Comparison of ENCODE assay signal across 24 cellular contexts in genomic region chr3:125102470-125102869, GRCh38.
"Had no signal": no experiment of that assay in that cellular context is flagged by ENCODE, and none has a peak within 500 bp of the region (broad histone marks: within the 10 kb centered on the region; RNA-seq: fewer than 3 reads in every experiment).

No MANE protein-coding gene starts in this region.

- H3K4me1 Mint-ChIP-seq: naive thymus-derived CD8-positive, alpha-beta T cell; stimulated activated naive CD8-positive, alpha-beta T cell treated with anti-CD3 and anti-CD28 coated beads, Interleukin-15, amount 100 ng/mL, for 72 hours had no signal

- ATAC-seq: gastrocnemius medialis; left ventricle myocardium superior; lower lobe of right lung; naive thymus-derived CD8-positive, alpha-beta T cell; psoas muscle; right cardiac atrium; stimulated activated naive CD8-positive, alpha-beta T cell treated with anti-CD3 and anti-CD28 coated beads, Interleukin-15, amount 100 ng/mL, for 72 hours had no signal

- H3K4me3 ChIP-seq: dorsolateral prefrontal cortex, gastrocnemius medialis, lower lobe of right lung, ovary, psoas muscle, suprapubic skin, vagina had no signal

- H3K4me1 ChIP-seq: gastrocnemius medialis, lower lobe of right lung, psoas muscle had no signal

- H3K36me3 ChIP-seq: gastrocnemius medialis, lower lobe of right lung, ovary, suprapubic skin, vagina had no signal

- H3K27ac ChIP-seq: dorsolateral prefrontal cortex, gastrocnemius medialis, lower lobe of right lung, ovary, psoas muscle, suprapubic skin, vagina had no signal

- H3K9me3 ChIP-seq: gastrocnemius medialis, lower lobe of right lung, ovary, psoas muscle, suprapubic skin, vagina had no signal

- DNase-seq: cortex of kidney; dorsolateral prefrontal cortex; effector CD4-positive, alpha-beta T cell; foreskin fibroblast; gastrocnemius medialis; head of caudate nucleus; left ventricle myocardium superior; lower lobe of right lung; naive thymus-derived CD8-positive, alpha-beta T cell; nephron progenitor cell; nucleus accumbens; ovary; posterior cingulate gyrus; psoas muscle; right cardiac atrium; small intestine; stimulated activated CD4-positive, alpha-beta T cell treated with anti-CD3 and anti-CD28 coated beads, Interleukin-15, amount 100 ng/mL, for 24 hours; stimulated activated CD4-positive, alpha-beta T cell treated with anti-CD3 and anti-CD28 coated beads, Interleukin-4, amount 100 ng/mL, for 1 hour; stimulated activated CD8-positive, alpha-beta memory T cell treated with anti-CD3 and anti-CD28 coated beads, Interleukin-4, amount 100 ng/mL, for 48 hours; stimulated activated naive CD4-positive, alpha-beta T cell; stimulated activated naive CD8-positive, alpha-beta T cell treated with anti-CD3 and anti-CD28 coated beads, Interleukin-15, amount 100 ng/mL, for 72 hours; trophoblast cell had no signal

- H3K27ac Mint-ChIP-seq: nephron progenitor cell; stimulated activated naive CD8-positive, alpha-beta T cell treated with anti-CD3 and anti-CD28 coated beads, Interleukin-15, amount 100 ng/mL, for 72 hours had no signal

- H3K4me3 Mint-ChIP-seq: naive thymus-derived CD8-positive, alpha-beta T cell; nephron progenitor cell; stimulated activated naive CD8-positive, alpha-beta T cell treated with anti-CD3 and anti-CD28 coated beads, Interleukin-15, amount 100 ng/mL, for 72 hours had no signal

- H3K27me3 ChIP-seq: dorsolateral prefrontal cortex, gastrocnemius medialis, ovary, suprapubic skin, vagina had no signal
